Comparison of ENCODE assay signal across 1 cellular context in genomic region chr13:25085125-25085742, GRCh38.
TF ChIP-seq lines count a peak whose summit lies in the region.

No MANE protein-coding gene starts in this region.

TF ChIP-seq in H1, 55 proteins besides CTCF, POLR2A, EP300 and RAD21 (continued from another document):
- TF ChIP-seq CBX5 (IDR thresholded peaks at IDR 0.05; ENCODE audit: low read depth, low read length) (no peak), PHF8 (conservative IDR thresholded peaks at IDR 0.05; ENCODE audit: low read depth, low read length) (no peak), TAF7 (optimal IDR thresholded peaks at IDR 0.05; ENCODE audit: borderline replicate concordance, low read depth, low read length) (no peak)
